In the genomic region with DNA sequence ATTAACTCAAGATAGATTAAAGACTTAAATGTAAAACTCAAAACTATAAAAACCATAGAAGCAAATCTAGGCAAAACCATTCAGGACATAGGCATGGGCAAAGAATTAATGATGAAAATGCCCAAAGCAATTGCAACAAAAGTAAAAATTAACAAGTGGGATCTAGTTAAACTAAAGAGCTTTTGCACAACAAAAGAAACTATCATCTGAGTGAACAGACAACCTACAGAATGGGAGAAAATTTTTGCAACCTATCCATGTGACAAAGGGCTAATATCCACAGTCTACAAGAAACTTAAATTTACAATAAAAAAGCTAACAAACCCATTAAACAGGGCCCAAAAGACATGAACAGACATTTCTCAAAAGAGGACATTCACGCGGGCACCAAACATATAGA, we compare ENCODE assay signal across 37 cellular contexts.
"Had no signal": no experiment of that assay in that cellular context is flagged by ENCODE, and none has a peak within 500 bp of the region (broad histone marks: within the 10 kb centered on the region; RNA-seq: fewer than 3 reads in every experiment).

No MANE protein-coding gene starts in this region.

- H3K27ac Mint-ChIP-seq: activated naive CD4-positive, alpha-beta T cell treated with anti-CD3 and anti-CD28 coated beads for 36 hours; activated naive CD4-positive, alpha-beta T cell treated with anti-CD3 and anti-CD28 coated beads, Interleukin-2, amount 10 ng/mL, durations not matched to agents 7 days and 5 days; activated naive CD4-positive, alpha-beta T cell treated with anti-CD3 and anti-CD28 coated beads, Interleukin-2, amount 50 U/mL, for 24 hours; activated naive CD4-positive, alpha-beta T cell treated with anti-CD3 and anti-CD28 coated beads, Interleukin-2, amount 50 U/mL, for 72 hours; activated naive CD8-positive, alpha-beta T cell; activated naive CD8-positive, alpha-beta T cell treated with anti-CD3 and anti-CD28 coated beads for 36 hours; activated naive CD8-positive, alpha-beta T cell treated with anti-CD3 and anti-CD28 coated beads, Interleukin-2, amount 50 U/mL, for 24 hours; activated T-cell treated with anti-CD3 and anti-CD28 coated beads, Interleukin-2, amount 50 U/mL, for 24 hours; activated T-helper 1 cell treated with anti-CD3 and anti-CD28 coated beads, Interleukin-12 subunit alpha, Interleukin-12 subunit beta, Interleukin-2, Interleukin-4 antibody, amounts not matched to agents 30 ng/mL and 10 ng/mL and 1 ng/mL, durations not matched to agents 14 hours and 24 hours and 36 hours; activated T-helper 17 cell treated with anti-CD3 and anti-CD28 coated beads, Interleukin-2, amount 50 U/mL, for 72 hours; activated T-helper 2 cell treated with anti-CD3 and anti-CD28 coated beads, Interferon-gamma antibody, Interleukin-2, Interleukin-4, amounts not matched to agents 10 μg/mL and 5 μg/mL and 100 μg/mL, durations not matched to agents 14 hours and 24 hours and 36 hours had no signal

- H3K36me3 ChIP-seq: adrenal gland, ascending aorta, brain microvascular endothelial cell, breast epithelium, cardiac muscle cell had no signal

- H3K27ac ChIP-seq: adrenal gland, ascending aorta, body of pancreas, brain microvascular endothelial cell, breast epithelium, cardiac muscle cell had no signal

- H3K4me3 Mint-ChIP-seq: activated naive CD4-positive, alpha-beta T cell treated with anti-CD3 and anti-CD28 coated beads for 36 hours; activated naive CD4-positive, alpha-beta T cell treated with anti-CD3 and anti-CD28 coated beads, Interleukin-2, amount 10 ng/mL, durations not matched to agents 7 days and 5 days; activated naive CD4-positive, alpha-beta T cell treated with anti-CD3 and anti-CD28 coated beads, Interleukin-2, amount 50 U/mL, for 24 hours; activated naive CD8-positive, alpha-beta T cell; activated naive CD8-positive, alpha-beta T cell treated with anti-CD3 and anti-CD28 coated beads for 36 hours; activated naive CD8-positive, alpha-beta T cell treated with anti-CD3 and anti-CD28 coated beads, Interleukin-2, amount 10 ng/mL, durations not matched to agents 7 days and 5 days; activated naive CD8-positive, alpha-beta T cell treated with anti-CD3 and anti-CD28 coated beads, Interleukin-2, amount 50 U/mL, for 24 hours; activated T-cell treated with anti-CD3 and anti-CD28 coated beads, Interleukin-2, amount 50 U/mL, for 24 hours; activated T-cell treated with anti-CD3 and anti-CD28 coated beads, Interleukin-2, amount 50 U/mL, for 4 hours; activated T-helper 1 cell treated with anti-CD3 and anti-CD28 coated beads, Interleukin-12 subunit alpha, Interleukin-12 subunit beta, Interleukin-2, Interleukin-4 antibody, amounts not matched to agents 30 ng/mL and 10 ng/mL and 1 ng/mL, durations not matched to agents 14 hours and 24 hours and 36 hours; activated T-helper 17 cell treated with anti-CD3 and anti-CD28 coated beads, Interleukin-2, amount 50 U/mL, for 72 hours; brain; central memory CD8-positive, alpha-beta T cell had no signal

- H3K9me3 Mint-ChIP-seq: activated naive CD4-positive, alpha-beta T cell treated with anti-CD3 and anti-CD28 coated beads for 36 hours; activated naive CD4-positive, alpha-beta T cell treated with anti-CD3 and anti-CD28 coated beads, Interleukin-2, amount 10 ng/mL, durations not matched to agents 7 days and 5 days; activated naive CD4-positive, alpha-beta T cell treated with anti-CD3 and anti-CD28 coated beads, Interleukin-2, amount 50 U/mL, for 24 hours; activated naive CD8-positive, alpha-beta T cell treated with anti-CD3 and anti-CD28 coated beads for 36 hours; activated naive CD8-positive, alpha-beta T cell treated with anti-CD3 and anti-CD28 coated beads, Interleukin-2, amount 50 U/mL, for 24 hours; activated T-cell treated with anti-CD3 and anti-CD28 coated beads, Interleukin-2, amount 50 U/mL, for 24 hours; activated T-cell treated with anti-CD3 and anti-CD28 coated beads, Interleukin-2, amount 50 U/mL, for 4 hours; activated T-helper 1 cell treated with anti-CD3 and anti-CD28 coated beads, Interleukin-12 subunit alpha, Interleukin-12 subunit beta, Interleukin-2, Interleukin-4 antibody, amounts not matched to agents 30 ng/mL and 10 ng/mL and 1 ng/mL, durations not matched to agents 14 hours and 24 hours and 36 hours; activated T-helper 17 cell treated with anti-CD3 and anti-CD28 coated beads, Interleukin-2, amount 50 U/mL, for 72 hours; activated T-helper 2 cell treated with anti-CD3 and anti-CD28 coated beads, Interferon-gamma antibody, Interleukin-2, Interleukin-4, amounts not matched to agents 10 μg/mL and 5 μg/mL and 100 μg/mL, durations not matched to agents 14 hours and 24 hours and 36 hours; brain; central memory CD8-positive, alpha-beta T cell had no signal

- H3K27me3 Mint-ChIP-seq: activated naive CD4-positive, alpha-beta T cell treated with anti-CD3 and anti-CD28 coated beads, Interleukin-2, amount 10 ng/mL, durations not matched to agents 7 days and 5 days; activated naive CD4-positive, alpha-beta T cell treated with anti-CD3 and anti-CD28 coated beads, Interleukin-2, amount 50 U/mL, for 24 hours; activated naive CD8-positive, alpha-beta T cell; activated naive CD8-positive, alpha-beta T cell treated with anti-CD3 and anti-CD28 coated beads for 36 hours; activated naive CD8-positive, alpha-beta T cell treated with anti-CD3 and anti-CD28 coated beads, Interleukin-2, amount 50 U/mL, for 24 hours; activated T-helper 17 cell treated with anti-CD3 and anti-CD28 coated beads, Interleukin-2, amount 50 U/mL, for 72 hours; central memory CD8-positive, alpha-beta T cell had no signal

- ATAC-seq: activated naive CD4-positive, alpha-beta T cell treated with anti-CD3 and anti-CD28 coated beads, Interleukin-2, amount 50 U/mL, for 72 hours; activated naive CD8-positive, alpha-beta T cell treated with anti-CD3 and anti-CD28 coated beads, Interleukin-2, amount 50 U/mL, for 24 hours; activated T-cell treated with anti-CD3 and anti-CD28 coated beads, Interleukin-2, amount 50 U/mL, for 4 hours; activated T-helper 17 cell treated with anti-CD3 and anti-CD28 coated beads, Interleukin-2, amount 50 U/mL, for 72 hours; body of pancreas had no signal

- H3K4me1 Mint-ChIP-seq: activated naive CD4-positive, alpha-beta T cell treated with anti-CD3 and anti-CD28 coated beads, Interleukin-2, amount 10 ng/mL, durations not matched to agents 7 days and 5 days; activated naive CD4-positive, alpha-beta T cell treated with anti-CD3 and anti-CD28 coated beads, Interleukin-2, amount 50 U/mL, for 24 hours; activated naive CD8-positive, alpha-beta T cell treated with anti-CD3 and anti-CD28 coated beads for 36 hours; activated naive CD8-positive, alpha-beta T cell treated with anti-CD3 and anti-CD28 coated beads, Interleukin-2, amount 10 ng/mL, durations not matched to agents 7 days and 5 days; activated naive CD8-positive, alpha-beta T cell treated with anti-CD3 and anti-CD28 coated beads, Interleukin-2, amount 50 U/mL, for 24 hours; activated T-helper 17 cell treated with anti-CD3 and anti-CD28 coated beads, Interleukin-2, amount 50 U/mL, for 72 hours; central memory CD8-positive, alpha-beta T cell had no signal

- DNase-seq: activated effector memory CD4-positive, alpha-beta T cell treated with anti-CD3 and anti-CD28 coated beads, Interleukin-2, amount 50 U/mL, for 16 hours; activated effector memory CD4-positive, alpha-beta T cell treated with Interleukin-2 at 50 U/mL for 16 hours; activated gamma-delta T cell; activated gamma-delta T cell treated with Interleukin-2 at 50 U/mL for 16 hours; activated naive CD4-positive, alpha-beta T cell; activated naive CD4-positive, alpha-beta T cell treated with anti-CD3 and anti-CD28 coated beads for 36 hours; activated naive CD4-positive, alpha-beta T cell treated with anti-CD3 and anti-CD28 coated beads, Interleukin-2, amount 10 ng/mL, durations not matched to agents 7 days and 5 days; activated naive CD4-positive, alpha-beta T cell treated with anti-CD3 and anti-CD28 coated beads, Interleukin-2, amount 50 U/mL, for 16 hours; activated naive CD4-positive, alpha-beta T cell treated with Interleukin-2 at 50 U/mL for 16 hours; activated naive CD8-positive, alpha-beta T cell treated with anti-CD3 and anti-CD28 coated beads for 36 hours; activated naive CD8-positive, alpha-beta T cell treated with anti-CD3 and anti-CD28 coated beads, Interleukin-2, amount 10 ng/mL, durations not matched to agents 7 days and 5 days; activated naive CD8-positive, alpha-beta T cell treated with anti-CD3 and anti-CD28 coated beads, Interleukin-2, amount 50 U/mL, for 24 hours; activated T-cell treated with anti-CD3 and anti-CD28 coated beads for 4 hours; activated T-cell treated with anti-CD3 and anti-CD28 coated beads, Interleukin-2, amount 50 U/mL, for 1 hour; activated T-cell treated with anti-CD3 and anti-CD28 coated beads, Interleukin-2, amount 50 U/mL, for 24 hours; activated T-cell treated with anti-CD3 and anti-CD28 coated beads, Interleukin-2, amount 50 U/mL, for 4 hours; adrenal gland; amniotic stem cell; amygdala; anterior cingulate cortex; aorta; body of pancreas; brain microvascular endothelial cell; caudate nucleus; central memory CD4-positive, alpha-beta T cell; cerebellar nuclear complex had no signal

- H3K36me3 Mint-ChIP-seq: activated naive CD4-positive, alpha-beta T cell treated with anti-CD3 and anti-CD28 coated beads, Interleukin-2, amount 10 ng/mL, durations not matched to agents 7 days and 5 days; activated naive CD4-positive, alpha-beta T cell treated with anti-CD3 and anti-CD28 coated beads, Interleukin-2, amount 50 U/mL, for 24 hours; activated naive CD4-positive, alpha-beta T cell treated with anti-CD3 and anti-CD28 coated beads, Interleukin-2, amount 50 U/mL, for 72 hours; activated naive CD8-positive, alpha-beta T cell; activated naive CD8-positive, alpha-beta T cell treated with anti-CD3 and anti-CD28 coated beads for 36 hours; activated naive CD8-positive, alpha-beta T cell treated with anti-CD3 and anti-CD28 coated beads, Interleukin-2, amount 10 ng/mL, durations not matched to agents 7 days and 5 days; brain had no signal

- H3K4me3 ChIP-seq: adrenal gland, ascending aorta, body of pancreas, breast epithelium, cardiac muscle cell had no signal

- H3K9me3 ChIP-seq: adrenal gland, ascending aorta, body of pancreas, breast epithelium had no signal
